12 cellular contexts compared by ENCODE assay signal in genomic region chr5:164296603-164297080, GRCh38.
DNase-seq lines count a peak whose midpoint lies in the region; ATAC-seq and TF ChIP-seq lines count a peak whose summit lies in the region.
"Had no signal": no experiment of that assay in that cellular context is flagged by ENCODE, and none has a peak within 500 bp of the region (broad histone marks: within the 10 kb centered on the region; RNA-seq: fewer than 3 reads in every experiment).

No MANE protein-coding gene starts in this region.

- H3K23ac ChIP-seq in H9 (ENCODE audit: insufficient read length, low read depth, low read length) = no peak overlapping the region

- H2BK5ac ChIP-seq in H9 (ENCODE audit: insufficient read length, low read length) = no peak overlapping the region

- no peak for ATAC-seq in natural killer cell treated with Interleukin-12 subunit alpha and Interleukin-12 subunit beta and Interleukin-15 and Interleukin-18, amount 100 ng/mL, for 72 hours
- no peak for ATAC-seq in activated T-cell treated with anti-CD3 and anti-CD28 coated beads, Interleukin-2, amount 50 U/mL, for 72 hours (replicated peaks in 1 of 2)

- H3K9me3 ChIP-seq in H9 (ENCODE audit: control insufficient read depth, low read depth, low read length) = no peaks in the 10 kb centered on the region

- no peak overlapping the region for H4K8ac ChIP-seq in H9 (replicated peaks; ENCODE audit: insufficient read length, low read depth, low read length)

- H3K27ac Mint-ChIP-seq in H9 (peak overlapping the region in 2 of 3 experiments; percentile 6 to 19; a peak in 2 of 7 replicates), neural crest cell (ENCODE audit: unreplicated experiment) (peak overlapping the region; percentile 81)
- H3K27ac Mint-ChIP-seq in natural killer cell treated with Interleukin-12 subunit alpha and Interleukin-12 subunit beta and Interleukin-15 and Interleukin-18, amount 100 ng/mL, for 72 hours = no peak overlapping the region
- no peak overlapping the region for H3K27ac Mint-ChIP-seq in activated T-cell treated with anti-CD3 and anti-CD28 coated beads, Interleukin-2, amount 50 U/mL, for 72 hours

- H3K79me2 ChIP-seq in H9 (ENCODE audit: insufficient read depth, low read length) = no peaks in the 10 kb centered on the region

- H3T11ph ChIP-seq in H9 (ENCODE audit: low read length) = no peak overlapping the region

- no peak overlapping the region for H3K14ac ChIP-seq in H9 (ENCODE audit: insufficient read depth, low read length)

- H3K9ac ChIP-seq in H9 (ENCODE audit: extremely low read depth, insufficient read length, low read length) = no peak overlapping the region

- H2BK15ac ChIP-seq in H9 (ENCODE audit: low read depth, low read length) = no peak overlapping the region

- no peak overlapping the region for H2BK20ac ChIP-seq in H9 (ENCODE audit: low read depth, low read length, poor library complexity, severe bottlenecking)

- peak overlapping the region; percentile 40 for H2AFZ ChIP-seq in H9 (ENCODE audit: low read length)

- no peaks in the 10 kb centered on the region for H4K20me1 ChIP-seq in H9 (ENCODE audit: control insufficient read depth, insufficient read depth, insufficient read length)

- H3K4me1 ChIP-seq in H9 (ENCODE audit: insufficient read depth, low read length) = no peaks in the 10 kb centered on the region

- no peaks in the 10 kb centered on the region for H3K27me3 ChIP-seq in H9 (ENCODE audit: insufficient read depth, low read length)

- no peaks in the 10 kb centered on the region for H3K79me1 ChIP-seq in H9 (ENCODE audit: insufficient read depth, low read depth, low read length, poor library complexity, severe bottlenecking)

- H3K36me3 Mint-ChIP-seq in H9 (ENCODE audit: insufficient read depth in 1 of 3, low read depth in 3 of 3) = 0 out of 7 replicates have a peak, but pooled peaks cover 0 to 4% (median 0%) of the 10 kb centered on the region in 3 experiments
- H3K36me3 Mint-ChIP-seq in neural crest cell (ENCODE audit: low read depth) = no peaks in the 10 kb centered on the region
- no peaks in the 10 kb centered on the region for H3K36me3 Mint-ChIP-seq in natural killer cell treated with Interleukin-12 subunit alpha and Interleukin-12 subunit beta and Interleukin-15 and Interleukin-18, amount 100 ng/mL, for 72 hours
- H3K36me3 Mint-ChIP-seq in activated T-cell treated with anti-CD3 and anti-CD28 coated beads, Interleukin-2, amount 50 U/mL, for 72 hours (ENCODE audit: insufficient read depth in 2 of 2) = no peaks in the 10 kb centered on the region

- H3K23me2 ChIP-seq in H9 (ENCODE audit: insufficient read length, low read depth, low read length, poor library complexity, severe bottlenecking) = no peaks in the 10 kb centered on the region

- H3K56ac ChIP-seq in H9 (ENCODE audit: insufficient read length, low read depth, low read length) = no peak overlapping the region

- no peak for TF ChIP-seq CTCF in H9 (conservative IDR thresholded peaks at IDR 0.05)
- no peak for TF ChIP-seq CTCF in neural crest cell (conservative IDR thresholded peaks at IDR 0.05)

- H3K4me3 Mint-ChIP-seq in H9 = peak overlapping the region; percentile 51 to 72
- H3K4me3 Mint-ChIP-seq in neural crest cell = peak overlapping the region; percentile 90
- no peak overlapping the region for H3K4me3 Mint-ChIP-seq in natural killer cell treated with Interleukin-12 subunit alpha and Interleukin-12 subunit beta and Interleukin-15 and Interleukin-18, amount 100 ng/mL, for 72 hours
- H3K4me3 Mint-ChIP-seq in activated T-cell treated with anti-CD3 and anti-CD28 coated beads, Interleukin-2, amount 50 U/mL, for 72 hours = no peak overlapping the region

- H2BK12ac ChIP-seq in H9 (ENCODE audit: insufficient read length, low read depth, low read length) = no peak overlapping the region

- no peak overlapping the region for H4K91ac ChIP-seq in H9 (ENCODE audit: insufficient read length, low read depth, low read length)

- no CpG with 5 or more reads among the region's 14 CpGs for WGBS in H9 (ENCODE audit: extremely low coverage, insufficient read length, low lambda C conversion rate)

- no peak overlapping the region for H2BK120ac ChIP-seq in H9 (ENCODE audit: low read depth, low read length, poor library complexity, severe bottlenecking)

- H3K18ac ChIP-seq in H9 (ENCODE audit: insufficient read length, low read depth, low read length) = no peak overlapping the region

- DNase-seq in H9 (peak; percentile 78), UCSD-AML1 (lab: John Stamatoyannopoulos, UW; ENCODE audit: unreplicated experiment) (peak; percentile 5), globus pallidus (ENCODE audit: low spot score) (peak; percentile 1), neural crest cell (ENCODE audit: low read depth, low spot score) (peak; percentile 32), epidermal melanocyte (ENCODE audit: insufficient read length, low spot score) (no peak), SW480 (ENCODE audit: low spot score) (no peak)
- no peak for DNase-seq in natural killer cell treated with Interleukin-12 subunit alpha and Interleukin-12 subunit beta and Interleukin-15 and Interleukin-18, amount 100 ng/mL, for 72 hours (ENCODE audit: low spot score)
- DNase-seq in activated T-cell treated with anti-CD3 and anti-CD28 coated beads, Interleukin-2, amount 50 U/mL, for 72 hours = no peak
- DNase-seq: effector memory CD4-positive, alpha-beta T cell; left cardiac atrium; stimulated activated CD8-positive, alpha-beta memory T cell treated with anti-CD3 and anti-CD28 coated beads, Interleukin-4, amount 100 ng/mL, for 48 hours had no signal

- H3K27ac ChIP-seq in H9 (ENCODE audit: insufficient read length, low read depth, low read length) = no peak overlapping the region
- H3K27ac ChIP-seq: skin epidermis had no signal

- no peak overlapping the region for H2AK5ac ChIP-seq in H9 (ENCODE audit: insufficient read length, low read length)

- peaks cover 11 to 13% of the 10 kb centered on the region in 2 experiments for H3K4me1 Mint-ChIP-seq in H9
- peaks cover 20% of the 10 kb centered on the region for H3K4me1 Mint-ChIP-seq in neural crest cell
- no peaks in the 10 kb centered on the region for H3K4me1 Mint-ChIP-seq in natural killer cell treated with Interleukin-12 subunit alpha and Interleukin-12 subunit beta and Interleukin-15 and Interleukin-18, amount 100 ng/mL, for 72 hours (ENCODE audit: low read depth in 2 of 2)
- H3K4me1 Mint-ChIP-seq in activated T-cell treated with anti-CD3 and anti-CD28 coated beads, Interleukin-2, amount 50 U/mL, for 72 hours (ENCODE audit: low read depth) = no peaks in the 10 kb centered on the region

- H3K4me2 ChIP-seq in H9 (ENCODE audit: insufficient read depth, insufficient read length, low read length) = peak overlapping the region; percentile 48

- H3K27me3 Mint-ChIP-seq in H9 (ENCODE audit: low read depth) (no peaks in the 10 kb centered on the region), neural crest cell (ENCODE audit: low read depth) (peaks cover 2% of the 10 kb centered on the region)
- H3K27me3 Mint-ChIP-seq in natural killer cell treated with Interleukin-12 subunit alpha and Interleukin-12 subunit beta and Interleukin-15 and Interleukin-18, amount 100 ng/mL, for 72 hours = no peaks in the 10 kb centered on the region
- no peaks in the 10 kb centered on the region for H3K27me3 Mint-ChIP-seq in activated T-cell treated with anti-CD3 and anti-CD28 coated beads, Interleukin-2, amount 50 U/mL, for 72 hours (ENCODE audit: low read depth)

- H3K4ac ChIP-seq in H9 (ENCODE audit: low read depth, low read length) = no peak overlapping the region

- no peak overlapping the region for H4K5ac ChIP-seq in H9 (ENCODE audit: insufficient read length, low read depth, low read length)

- H3K9me3 Mint-ChIP-seq in H9 (no peaks in the 10 kb centered on the region), neural crest cell (peaks cover 4% of the 10 kb centered on the region)
- H3K9me3 Mint-ChIP-seq in natural killer cell treated with Interleukin-12 subunit alpha and Interleukin-12 subunit beta and Interleukin-15 and Interleukin-18, amount 100 ng/mL, for 72 hours = peaks cover 10% of the 10 kb centered on the region
- peaks cover 0 to 6% of the 10 kb centered on the region in 2 donors for H3K9me3 Mint-ChIP-seq in activated T-cell treated with anti-CD3 and anti-CD28 coated beads, Interleukin-2, amount 50 U/mL, for 72 hours

Comparison
In these comparisons a context has a peak if more than half of its experiments do, and no peak if none do; other contexts are left out.
1. DNase-seq: peak in H9 (single experiment), UCSD-AML1 (single experiment), globus pallidus (single experiment) and neural crest cell (single experiment); none in natural killer cell treated with Interleukin-12 subunit alpha and Interleukin-12 subunit beta and Interleukin-15 and Interleukin-18, amount 100 ng/mL, for 72 hours (single experiment), epidermal melanocyte (single experiment), SW480 (single experiment) and activated T-cell treated with anti-CD3 and anti-CD28 coated beads, Interleukin-2, amount 50 U/mL, for 72 hours (0 of 2).
2. H3K27ac Mint-ChIP-seq: peak in H9 (2 of 3) and neural crest cell (single experiment); none in natural killer cell treated with Interleukin-12 subunit alpha and Interleukin-12 subunit beta and Interleukin-15 and Interleukin-18, amount 100 ng/mL, for 72 hours (0 of 2) and activated T-cell treated with anti-CD3 and anti-CD28 coated beads, Interleukin-2, amount 50 U/mL, for 72 hours (single experiment).
3. H3K4me3 Mint-ChIP-seq: peak in H9 (2 of 2) and neural crest cell (single experiment); none in natural killer cell treated with Interleukin-12 subunit alpha and Interleukin-12 subunit beta and Interleukin-15 and Interleukin-18, amount 100 ng/mL, for 72 hours (single experiment) and activated T-cell treated with anti-CD3 and anti-CD28 coated beads, Interleukin-2, amount 50 U/mL, for 72 hours (0 of 2).